In genomic region chr1:110874303-110875215, GRCh38 we compare ENCODE assay signal across 9 cellular contexts. TPM values are rescaled to one million over a fixed set of nuclear protein-coding genes. Genes with fewer than 3 reads are reported as not detected.
DNase-seq lines count a peak whose midpoint lies in the region; ATAC-seq and FAIRE-seq lines count a peak whose summit lies in the region.
"Had no signal": no experiment of that assay in that cellular context is flagged by ENCODE, and none has a peak within 500 bp of the region (broad histone marks: within the 10 kb centered on the region; RNA-seq: fewer than 3 reads in every experiment).

No MANE protein-coding gene starts in this region.

- peak overlapping the region; percentile 77 for H3K27ac ChIP-seq in muscle layer of duodenum (ENCODE audit: low read length)

- ATAC-seq in HG03571 (IDR thresholded peaks at IDR 0.05; ENCODE audit: unreplicated experiment) (peak; percentile 7), GM21717 (IDR thresholded peaks at IDR 0.05; ENCODE audit: unreplicated experiment) (no peak)
- ATAC-seq in activated CD8-positive, alpha-beta T cell treated with anti-CD3 and anti-CD28 coated beads, Interleukin-2, amount 10 ng/mL, durations not matched to agents 7 days and 5 days, result peak; percentile 20

- peaks cover 53% of the 10 kb centered on the region for H3K36me3 Mint-ChIP-seq in activated CD8-positive, alpha-beta T cell treated with anti-CD3 and anti-CD28 coated beads, Interleukin-2, amount 10 ng/mL, durations not matched to agents 7 days and 5 days (ENCODE audit: low read depth)

- peak; percentile 72 for DNase-seq in CD1c-positive myeloid dendritic cell (ENCODE audit: extremely low spot score)
- DNase-seq in activated CD8-positive, alpha-beta T cell treated with anti-CD3 and anti-CD28 coated beads, Interleukin-2, amount 10 ng/mL, durations not matched to agents 7 days and 5 days, result peak; percentile 45
- DNase-seq in hippocampal formation (lab: John Stamatoyannopoulos, UW), result no peak
- no peak for DNase-seq in activated effector memory CD4-positive, alpha-beta T cell treated with Interleukin-2 at 50 U/mL for 16 hours
- no peak for DNase-seq in HTR-8/SVneo (ENCODE audit: insufficient read length, low spot score)

- no peak for FAIRE-seq in HTR-8/SVneo (lab: Jason Lieb, UNC)

- H3K36me3 ChIP-seq in muscle layer of duodenum (ENCODE audit: control insufficient read depth in 1 of 2, insufficient read depth in 2 of 2, low read length in 2 of 2), result no peaks in the 10 kb centered on the region

- H3K4me1 Mint-ChIP-seq in activated CD8-positive, alpha-beta T cell treated with anti-CD3 and anti-CD28 coated beads, Interleukin-2, amount 10 ng/mL, durations not matched to agents 7 days and 5 days (ENCODE audit: low read depth), result peaks cover 45% of the 10 kb centered on the region

- H3K4me3 ChIP-seq in muscle layer of duodenum (ENCODE audit: low read depth in 1 of 2, low read length in 2 of 2), result peak overlapping the region; percentile 32 to 67

- peak overlapping the region; percentile 97 for H3K4me3 Mint-ChIP-seq in activated CD8-positive, alpha-beta T cell treated with anti-CD3 and anti-CD28 coated beads, Interleukin-2, amount 10 ng/mL, durations not matched to agents 7 days and 5 days

- peak overlapping the region; percentile 98 for H3K27ac Mint-ChIP-seq in activated CD8-positive, alpha-beta T cell treated with anti-CD3 and anti-CD28 coated beads, Interleukin-2, amount 10 ng/mL, durations not matched to agents 7 days and 5 days

- POLR2A ChIA-PET in activated CD8-positive, alpha-beta T cell treated with anti-CD3 and anti-CD28 coated beads, Interleukin-2, amount 10 ng/mL, durations not matched to agents 7 days and 5 days (lab: Charles Lee), result interaction anchor here (0.7 to 5.9 kb wide), 22 partner anchors 13 to 347 kb away, joined by 3 to 117 read pairs (median 4); partner anchors contain the start of genes KCNA3 and LRIF1

- CTCF ChIA-PET in activated CD8-positive, alpha-beta T cell treated with anti-CD3 and anti-CD28 coated beads, Interleukin-2, amount 10 ng/mL, durations not matched to agents 7 days and 5 days (lab: Charles Lee), result interaction anchor here (0.8 to 4.9 kb wide), 17 partner anchors 13 to 255 kb away, joined by 3 to 34 read pairs (median 3); partner anchors contain the start of gene LRIF1

- H3K4me1 ChIP-seq in muscle layer of duodenum (ENCODE audit: control insufficient read depth in 1 of 2, insufficient read depth in 2 of 2, low read length in 2 of 2), result no peaks in the 10 kb centered on the region

- no peaks in the 10 kb centered on the region for H3K9me3 ChIP-seq in muscle layer of duodenum (ENCODE audit: control insufficient read depth in 1 of 2, low read length in 2 of 2)

- no peaks in the 10 kb centered on the region for H3K27me3 ChIP-seq in muscle layer of duodenum (ENCODE audit: low read depth, low read length)

- no peaks in the 10 kb centered on the region for H3K9me3 Mint-ChIP-seq in activated CD8-positive, alpha-beta T cell treated with anti-CD3 and anti-CD28 coated beads, Interleukin-2, amount 10 ng/mL, durations not matched to agents 7 days and 5 days (ENCODE audit: insufficient read depth)

- no peaks in the 10 kb centered on the region for H3K27me3 Mint-ChIP-seq in activated CD8-positive, alpha-beta T cell treated with anti-CD3 and anti-CD28 coated beads, Interleukin-2, amount 10 ng/mL, durations not matched to agents 7 days and 5 days (ENCODE audit: low read depth)

RNA-seq across cellular contexts. Expression of gene CD53, which starts 1.6 kb away (rescaled TPM):
- total RNA-seq in activated CD8-positive, alpha-beta T cell treated with anti-CD3 and anti-CD28 coated beads, Interleukin-2, amount 10 ng/mL, durations not matched to agents 7 days and 5 days, result 100 to 1,000 TPM; 392 to 404 TPM
- total RNA-seq: fibroblast of villous mesenchyme had no signal

Comparison
In these comparisons a context has a peak if more than half of its experiments do, and no peak if none do; other contexts are left out.
1. DNase-seq: peak in CD1c-positive myeloid dendritic cell (single experiment) and activated CD8-positive, alpha-beta T cell treated with anti-CD3 and anti-CD28 coated beads, Interleukin-2, amount 10 ng/mL, durations not matched to agents 7 days and 5 days (single experiment); none in hippocampal formation (0 of 2), activated effector memory CD4-positive, alpha-beta T cell treated with Interleukin-2 at 50 U/mL for 16 hours (single experiment) and HTR-8/SVneo (single experiment).